14 cellular contexts compared by ENCODE assay signal in the genomic region with DNA sequence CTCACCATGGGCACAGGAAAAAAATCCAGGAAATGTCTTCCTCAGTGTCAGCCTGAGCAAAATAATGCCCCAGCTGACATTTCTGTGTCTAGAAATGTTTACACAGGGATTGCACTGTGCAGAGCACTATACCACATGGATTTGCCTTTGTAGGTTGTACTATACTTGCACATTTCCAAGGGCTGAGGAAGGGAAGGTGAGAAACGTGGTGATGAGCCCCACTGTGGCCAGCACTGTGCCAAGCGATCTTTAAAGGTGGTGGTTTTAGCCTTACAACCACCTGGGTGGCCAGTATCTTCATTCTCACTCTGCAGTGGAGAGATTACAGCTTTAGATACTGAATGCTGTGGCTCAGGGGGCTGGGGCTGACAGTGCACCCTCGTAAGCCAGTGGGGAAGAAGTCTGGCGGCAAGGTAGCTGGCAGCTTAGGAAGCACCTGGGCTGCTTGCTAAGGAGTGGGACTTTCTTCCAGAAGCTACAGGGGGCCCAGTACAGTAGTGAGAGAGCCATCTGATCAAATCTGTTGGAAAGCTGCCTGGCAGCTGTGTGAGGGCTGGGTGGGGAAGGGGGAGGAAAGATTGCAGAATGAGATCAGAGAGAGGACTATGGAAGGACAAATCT. TPM values are rescaled to one million over a fixed set of nuclear protein-coding genes. Genes with fewer than 3 reads are reported as not detected.
A peak's percentile ranks its signal among the peaks of the same experiment; 100 is the strongest.
DNase-seq lines count a peak whose midpoint lies in the region; ATAC-seq, FAIRE-seq and TF ChIP-seq lines count a peak whose summit lies in the region.
"Had no signal": no experiment of that assay in that cellular context is flagged by ENCODE, and none has a peak within 500 bp of the region (broad histone marks: within the 10 kb centered on the region; RNA-seq: fewer than 3 reads in every experiment).

No MANE protein-coding gene starts in this region.

- no peaks in the 10 kb centered on the region for H3K9me3 ChIP-seq in adipocyte (ENCODE audit: control insufficient read depth, low read length)
- H3K9me3 ChIP-seq: psoas muscle had no signal

- 0 out of 2 replicates have a peak, but pooled peaks have one; percentile 6 for TF ChIP-seq CTCF in AG10803 (conservative IDR thresholded peaks at IDR 0.05; ENCODE audit: low read length)

- H3K4me3 ChIP-seq in AG10803 (ENCODE audit: low read length) (no peak overlapping the region), adipocyte (ENCODE audit: low read length) (no peak overlapping the region)
- H3K4me3 ChIP-seq: psoas muscle had no signal

- H3K36me3 ChIP-seq in adipocyte (ENCODE audit: control insufficient read depth, insufficient read depth, low read length, severe bottlenecking), result no peaks in the 10 kb centered on the region

- H3K4me1 ChIP-seq in adipocyte (ENCODE audit: control insufficient read depth, insufficient read depth, low read length), result peaks cover 7% of the 10 kb centered on the region

- peaks cover 2% of the 10 kb centered on the region for H3K27me3 ChIP-seq in adipocyte (replicated peaks; ENCODE audit: control insufficient read depth, insufficient read depth, low read length)

- no peak for TF ChIP-seq POLR2A in GM12892 (IDR thresholded peaks at IDR 0.05; ENCODE audit: low read depth, low read length)

- H3K9ac ChIP-seq in adipocyte (ENCODE audit: low read length), result no peak overlapping the region

- ATAC-seq in HG03432 (IDR thresholded peaks at IDR 0.05; ENCODE audit: unreplicated experiment) (no peak), HG02870 (IDR thresholded peaks at IDR 0.05; ENCODE audit: unreplicated experiment) (no peak)
- ATAC-seq: psoas muscle; stimulated activated naive CD8-positive, alpha-beta T cell treated with anti-CD3 and anti-CD28 coated beads, Interleukin-15, amount 100 ng/mL, for 72 hours had no signal

- no peak for FAIRE-seq in GM12892 (lab: Jason Lieb, UNC)
- FAIRE-seq: G401.6, GM18507 had no signal

- DNase-seq in AG10803 (ENCODE audit: low read depth), result peak; percentile 43
- DNase-seq in NCI-H1694 (lab: John Stamatoyannopoulos, UW), result peak; percentile 47
- peak; percentile 39 for DNase-seq in adipocyte (ENCODE audit: low read depth)
- peak; percentile 49 for DNase-seq in iris pigment epithelial cell (ENCODE audit: low read depth)
- no peak for DNase-seq in GM12892 (ENCODE audit: insufficient read length)
- DNase-seq in activated CD8-positive, alpha-beta memory T cell treated with anti-CD3 and anti-CD28 coated beads for 24 hours, result no peak
- DNase-seq: NCI-H1105 treated with DMSO at 0.1 percent for 48 hours; psoas muscle; stimulated activated CD4-positive, alpha-beta T cell treated with anti-CD3 and anti-CD28 coated beads, Interleukin-4, amount 100 ng/mL, for 4 hours; stimulated activated naive CD8-positive, alpha-beta T cell treated with anti-CD3 and anti-CD28 coated beads, Interleukin-15, amount 100 ng/mL, for 72 hours had no signal

RNA-seq across cellular contexts. Expression of a gene that starts 47.6 kb away (rescaled TPM):
- polyA plus RNA-seq in GM12892 (2012; ENCODE audit: missing spikeins), result 0.25 TPM

Comparison
In these comparisons a context has a peak if more than half of its experiments do, and no peak if none do; other contexts are left out.
1. DNase-seq: peak in AG10803 (single experiment), NCI-H1694 (single experiment), adipocyte (single experiment) and iris pigment epithelial cell (single experiment); none in GM12892 (single experiment) and activated CD8-positive, alpha-beta memory T cell treated with anti-CD3 and anti-CD28 coated beads for 24 hours (single experiment).